1 cellular context compared by ENCODE assay signal in genomic region chr5:57441557-57441956, GRCh38.
TF ChIP-seq lines count a peak whose summit lies in the region.

No MANE protein-coding gene starts in this region.

TF ChIP-seq in K562, 482 proteins besides CTCF, POLR2A, EP300 and RAD21 (continued from another document):
- TF ChIP-seq NR2C2 (CRISPR knock-in tag; IDR thresholded peaks at IDR 0.05) (no peak), NR2C2 (tag; IDR thresholded peaks at IDR 0.05) (0 out of 2 replicates have a peak, but pooled peaks have one; percentile 21), TCF3 (CRISPR knock-in tag; IDR thresholded peaks at IDR 0.05) (peak; percentile 49), NFE2 (IDR thresholded peaks at IDR 0.05; ENCODE audit: low read depth) (peak; percentile 39; the same call in 1 of the 2 replicates), SMARCE1 (IDR thresholded peaks at IDR 0.05) (peak; percentile 46; the same call in 1 of the 2 replicates), ARID1B (IDR thresholded peaks at IDR 0.05) (peak; percentile 75), LEF1 (IDR thresholded peaks at IDR 0.05) (peak; percentile 78; the same call in 1 of the 2 replicates), ZNF79 (CRISPR knock-in tag; IDR thresholded peaks at IDR 0.05; ENCODE audit: low read depth) (no peak), POU5F1 (IDR thresholded peaks at IDR 0.05; ENCODE audit: borderline replicate concordance, low read depth, low read length, partially characterized antibody) (no peak), SLC30A9 (CRISPR knock-in tag; IDR thresholded peaks at IDR 0.05) (no peak), MEIS2 (IDR thresholded peaks at IDR 0.05; ENCODE audit: partially characterized antibody) (peak; percentile 13), CBFA2T2 (conservative IDR thresholded peaks at IDR 0.05) (peak; percentile 81), BRF2 (IDR thresholded peaks at IDR 0.05; ENCODE audit: borderline replicate concordance, insufficient read depth, insufficient read length) (no peak), HDAC8 (tag; IDR thresholded peaks at IDR 0.05) (no peak), TAL1 (IDR thresholded peaks at IDR 0.05) (peak; percentile 23; the same call in 1 of the 2 replicates), TOE1 (IDR thresholded peaks at IDR 0.05; ENCODE audit: borderline replicate concordance) (0 out of 2 replicates have a peak, but pooled peaks have one; percentile 43), TOE1 (CRISPR knock-in tag; IDR thresholded peaks at IDR 0.05; ENCODE audit: borderline replicate concordance, low read depth) (no peak), JUN (IDR thresholded peaks at IDR 0.05; ENCODE audit: borderline replicate concordance, low read depth, low read length) (peak; percentile 78; the same call in 1 of the 2 replicates), JUN (CRISPR knock-in tag; IDR thresholded peaks at IDR 0.05; ENCODE audit: borderline replicate concordance) (no peak), ZNF316 (IDR thresholded peaks at IDR 0.05) (peak; percentile 42; the same call in 1 of the 2 replicates), USF2 (CRISPR knock-in tag; IDR thresholded peaks at IDR 0.05) (peak; percentile 87), ZNF395 (CRISPR knock-in tag; IDR thresholded peaks at IDR 0.05) (0 out of 2 replicates have a peak, but pooled peaks have one; percentile 32), ZNF436 (CRISPR knock-in tag; IDR thresholded peaks at IDR 0.05) (no peak), JUND (IDR thresholded peaks at IDR 0.05; ENCODE audit: borderline replicate concordance, low read depth, low read length) (peak; percentile 91), JUND (tag; IDR thresholded peaks at IDR 0.05; ENCODE audit: borderline replicate concordance, low read depth, low read length) (peak; percentile 93; the same call in 2 of the 3 replicates), TEAD2 (tag; IDR thresholded peaks at IDR 0.05) (0 out of 2 replicates have a peak, but pooled peaks have one; percentile 24), NCOR1 (IDR thresholded peaks at IDR 0.05) (peak; percentile 58), ZNF384 (IDR thresholded peaks at IDR 0.05; ENCODE audit: low read depth, low read length) (no peak), TRIM24 (IDR thresholded peaks at IDR 0.05) (peak; percentile 7 to 42; a peak in 1 of 4 replicates), ZNF740 (CRISPR knock-in tag; IDR thresholded peaks at IDR 0.05) (no peak), ZNF740 (tag; IDR thresholded peaks at IDR 0.05) (0 out of 4 replicates have a peak, but pooled peaks of 1 of the 2 experiments have one; percentile 27), DACH1 (IDR thresholded peaks at IDR 0.05; ENCODE audit: partially characterized antibody) (peak; percentile 22), VEZF1 (CRISPR knock-in tag; IDR thresholded peaks at IDR 0.05) (peak; percentile 65), EGR1 (conservative IDR thresholded peaks at IDR 0.05) (peak; percentile 62), USF1 (CRISPR knock-in tag; IDR thresholded peaks at IDR 0.05) (peak; percentile 17; the same call in 1 of the 2 replicates), ZEB2 (IDR thresholded peaks at IDR 0.05) (0 out of 2 replicates have a peak, but pooled peaks have one; percentile 67), SOX6 (IDR thresholded peaks at IDR 0.05) (peak; percentile 76), DPF2 (IDR thresholded peaks at IDR 0.05) (peak; percentile 76), NR2C1 (IDR thresholded peaks at IDR 0.05) (no peak), NR2C1 (tag; IDR thresholded peaks at IDR 0.05) (no peak), E2F1 (CRISPR knock-in tag; IDR thresholded peaks at IDR 0.05) (no peak), CHD1 (IDR thresholded peaks at IDR 0.05; ENCODE audit: low read length) (no peak), FOSL1 (tag; conservative IDR thresholded peaks at IDR 0.05) (peak; percentile 93), RCOR1 (IDR thresholded peaks at IDR 0.05; ENCODE audit: borderline replicate concordance in 1 of 2, low read depth in 2 of 2, low read length in 2 of 2) (peak in 1 of 2 experiments; percentile 67; a peak in 1 of 4 replicates), GATAD2B (IDR thresholded peaks at IDR 0.05; ENCODE audit: borderline replicate concordance) (no peak), RAD51 (IDR thresholded peaks at IDR 0.05; ENCODE audit: borderline replicate concordance, low read depth) (peak; percentile 86), L3MBTL2 (IDR thresholded peaks at IDR 0.05) (peak; percentile 47; the same call in 1 of the 2 replicates), BHLHE40 (IDR thresholded peaks at IDR 0.05; ENCODE audit: low read length) (peak; percentile 73; the same call in 1 of the 2 replicates), ATF3 (IDR thresholded peaks at IDR 0.05) (peak; percentile 85), ATF3 (CRISPR knock-in tag; conservative IDR thresholded peaks at IDR 0.05) (no peak), CBFA2T3 (IDR thresholded peaks at IDR 0.05) (peak; percentile 85)
